ENCODE assay signal across 11 cellular contexts in the genomic region with DNA sequence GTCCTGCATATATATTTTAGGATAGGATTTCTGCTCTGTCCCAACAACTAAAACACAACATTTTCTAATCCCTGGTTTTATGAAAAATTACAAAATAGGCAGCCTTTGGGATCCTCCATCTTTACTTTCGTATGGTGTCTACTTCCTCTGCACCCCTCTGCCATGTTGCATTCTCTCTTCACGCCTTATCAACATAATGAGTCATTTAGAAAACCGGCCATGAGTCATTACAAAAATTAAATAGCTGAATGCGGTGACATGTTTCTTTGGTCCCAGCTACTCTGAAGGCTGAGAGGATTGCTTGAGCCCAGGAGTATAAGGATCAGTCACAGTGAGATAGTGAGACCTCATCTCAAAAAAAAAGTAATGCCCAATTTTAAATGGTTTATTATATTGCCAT.
DNase-seq lines count a peak whose midpoint lies in the region; ATAC-seq, FAIRE-seq and TF ChIP-seq lines count a peak whose summit lies in the region.
"Had no signal": no experiment of that assay in that cellular context is flagged by ENCODE, and none has a peak within 500 bp of the region (broad histone marks: within the 10 kb centered on the region; RNA-seq: fewer than 3 reads in every experiment).

No MANE protein-coding gene starts in this region.

- DNase-seq in LHCN-M2 (ENCODE audit: low read depth) (peak; percentile 59), hepatic stellate cell (ENCODE audit: low spot score) (peak; percentile 8), mesothelial cell of epicardium (ENCODE audit: low spot score in 2 of 2, unreplicated experiment in 2 of 2) (no peak), D721Med (ENCODE audit: insufficient read length, low spot score) (no peak)
- DNase-seq in activated CD4-positive, CD25-positive, alpha-beta regulatory T cell (lab: John Stamatoyannopoulos, UW): no peak
- DNase-seq in activated naive CD4-positive, alpha-beta T cell treated with anti-CD3 and anti-CD28 coated beads, Interleukin-2, amount 10 ng/mL, durations not matched to agents 7 days and 5 days: no peak
- DNase-seq: activated CD4-positive, alpha-beta T cell treated with anti-CD3 and anti-CD28 coated beads for 4 hours; left ventricle myocardium superior; NCI-H1105 had no signal

- POLR2A ChIA-PET in HEK293 (lab: Yijun Ruan, JAX): interaction anchor here (0.6 kb wide), 1 partner anchor 333 kb away, joined by 4 read pairs; no protein-coding TSS in a partner anchor

- CTCF ChIA-PET in HEK293 (lab: Yijun Ruan, JAX): no interaction called here
- CTCF ChIA-PET in activated naive CD4-positive, alpha-beta T cell treated with anti-CD3 and anti-CD28 coated beads, Interleukin-2, amount 10 ng/mL, durations not matched to agents 7 days and 5 days (lab: Charles Lee): no interaction called here

- H3K27ac Mint-ChIP-seq in activated naive CD4-positive, alpha-beta T cell treated with anti-CD3 and anti-CD28 coated beads, Interleukin-2, amount 10 ng/mL, durations not matched to agents 7 days and 5 days: no peak overlapping the region
- H3K27ac Mint-ChIP-seq in mesothelial cell of epicardium: no peak overlapping the region

- peaks cover 17% of the 10 kb centered on the region for H3K4me1 ChIP-seq in HEK293 (ENCODE audit: control insufficient read depth, insufficient read depth, low read length)

- TF ChIP-seq CTCF in HEK293 (tag by site-specific recombination; IDR thresholded peaks at IDR 0.05) (no peak), mesothelial cell of epicardium (IDR thresholded peaks at IDR 0.05; ENCODE audit: unreplicated experiment) (no peak), D721Med (IDR thresholded peaks at IDR 0.05; ENCODE audit: insufficient read depth, missing control alignments) (no peak)

- no peaks in the 10 kb centered on the region for H3K9me3 ChIP-seq in HEK293 (ENCODE audit: control insufficient read depth, insufficient read depth, low read depth, low read length)

- H3K9me3 Mint-ChIP-seq in activated naive CD4-positive, alpha-beta T cell treated with anti-CD3 and anti-CD28 coated beads, Interleukin-2, amount 10 ng/mL, durations not matched to agents 7 days and 5 days: no peaks in the 10 kb centered on the region
- no peaks in the 10 kb centered on the region for H3K9me3 Mint-ChIP-seq in mesothelial cell of epicardium

- no peak overlapping the region for H3K4me3 Mint-ChIP-seq in activated naive CD4-positive, alpha-beta T cell treated with anti-CD3 and anti-CD28 coated beads, Interleukin-2, amount 10 ng/mL, durations not matched to agents 7 days and 5 days
- no peak overlapping the region for H3K4me3 Mint-ChIP-seq in mesothelial cell of epicardium

- no peak overlapping the region for H3K27ac ChIP-seq in HEK293 (ENCODE audit: extremely low read depth, low read depth, low read length)

- peak; percentile 91 for ATAC-seq in GM18861 (IDR thresholded peaks at IDR 0.05; ENCODE audit: unreplicated experiment)
- ATAC-seq: left ventricle myocardium superior had no signal

- H3K36me3 Mint-ChIP-seq in activated naive CD4-positive, alpha-beta T cell treated with anti-CD3 and anti-CD28 coated beads, Interleukin-2, amount 10 ng/mL, durations not matched to agents 7 days and 5 days: no peaks in the 10 kb centered on the region
- no peaks in the 10 kb centered on the region for H3K36me3 Mint-ChIP-seq in mesothelial cell of epicardium

- H3K36me3 ChIP-seq in HEK293 (ENCODE audit: control insufficient read depth in 2 of 2, insufficient read depth in 1 of 2, low read length in 2 of 2): no peaks in the 10 kb centered on the region

- no peaks in the 10 kb centered on the region for H3K4me1 Mint-ChIP-seq in activated naive CD4-positive, alpha-beta T cell treated with anti-CD3 and anti-CD28 coated beads, Interleukin-2, amount 10 ng/mL, durations not matched to agents 7 days and 5 days
- H3K4me1 Mint-ChIP-seq in mesothelial cell of epicardium: peaks cover 30% of the 10 kb centered on the region

- H3K27me3 Mint-ChIP-seq in activated naive CD4-positive, alpha-beta T cell treated with anti-CD3 and anti-CD28 coated beads, Interleukin-2, amount 10 ng/mL, durations not matched to agents 7 days and 5 days: peaks cover 9% of the 10 kb centered on the region
- H3K27me3 Mint-ChIP-seq in mesothelial cell of epicardium (ENCODE audit: low read depth): peaks cover 13% of the 10 kb centered on the region

- H3K4me3 ChIP-seq in HEK293 (ENCODE audit: low read depth, low read length): no peak overlapping the region

- FAIRE-seq in D721Med (lab: Jason Lieb, UNC): no peak

TF ChIP-seq in HEK293, 187 proteins besides CTCF, POLR2A, EP300 and RAD21:
- TF ChIP-seq ZNF394 (tag by site-specific recombination; IDR thresholded peaks at IDR 0.05; ENCODE audit: borderline replicate concordance): peak; percentile 68
- 0 out of 2 replicates have a peak, but pooled peaks have one; percentile 12 for TF ChIP-seq ZNF660 (tag by site-specific recombination; IDR thresholded peaks at IDR 0.05)
- peak; percentile 55 for TF ChIP-seq ZNF629 (tag by site-specific recombination; IDR thresholded peaks at IDR 0.05)
- TF ChIP-seq ZNF677 (tag by site-specific recombination; IDR thresholded peaks at IDR 0.05): peak; percentile 87
- TF ChIP-seq ZIC2 (tag by site-specific recombination; IDR thresholded peaks at IDR 0.05): no peak
- TF ChIP-seq, protein P1, sequence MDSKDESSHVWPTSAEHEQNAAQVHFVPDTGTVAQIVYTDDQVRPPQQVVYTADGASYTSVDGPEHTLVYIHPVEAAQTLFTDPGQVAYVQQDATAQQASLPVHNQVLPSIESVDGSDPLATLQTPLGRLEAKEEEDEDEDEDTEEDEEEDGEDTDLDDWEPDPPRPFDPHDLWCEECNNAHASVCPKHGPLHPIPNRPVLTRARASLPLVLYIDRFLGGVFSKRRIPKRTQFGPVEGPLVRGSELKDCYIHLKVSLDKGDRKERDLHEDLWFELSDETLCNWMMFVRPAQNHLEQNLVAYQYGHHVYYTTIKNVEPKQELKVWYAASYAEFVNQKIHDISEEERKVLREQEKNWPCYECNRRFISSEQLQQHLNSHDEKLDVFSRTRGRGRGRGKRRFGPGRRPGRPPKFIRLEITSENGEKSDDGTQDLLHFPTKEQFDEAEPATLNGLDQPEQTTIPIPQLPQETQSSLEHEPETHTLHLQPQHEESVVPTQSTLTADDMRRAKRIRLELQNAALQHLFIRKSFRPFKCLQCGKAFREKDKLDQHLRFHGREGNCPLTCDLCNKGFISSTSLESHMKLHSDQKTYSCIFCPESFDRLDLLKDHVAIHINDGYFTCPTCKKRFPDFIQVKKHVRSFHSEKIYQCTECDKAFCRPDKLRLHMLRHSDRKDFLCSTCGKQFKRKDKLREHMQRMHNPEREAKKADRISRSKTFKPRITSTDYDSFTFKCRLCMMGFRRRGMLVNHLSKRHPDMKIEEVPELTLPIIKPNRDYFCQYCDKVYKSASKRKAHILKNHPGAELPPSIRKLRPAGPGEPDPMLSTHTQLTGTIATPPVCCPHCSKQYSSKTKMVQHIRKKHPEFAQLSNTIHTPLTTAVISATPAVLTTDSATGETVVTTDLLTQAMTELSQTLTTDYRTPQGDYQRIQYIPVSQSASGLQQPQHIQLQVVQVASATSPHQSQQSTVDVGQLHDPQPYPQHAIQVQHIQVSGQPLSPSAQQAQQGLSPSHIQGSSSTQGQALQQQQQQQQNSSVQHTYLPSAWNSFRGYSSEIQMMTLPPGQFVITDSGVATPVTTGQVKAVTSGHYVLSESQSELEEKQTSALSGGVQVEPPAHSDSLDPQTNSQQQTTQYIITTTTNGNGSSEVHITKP (tag by site-specific recombination; IDR thresholded peaks at IDR 0.05): peak; percentile 55
- TF ChIP-seq ZNF214 (tag by site-specific recombination; IDR thresholded peaks at IDR 0.05; ENCODE audit: borderline replicate concordance): no peak
- TF ChIP-seq, protein P2, sequence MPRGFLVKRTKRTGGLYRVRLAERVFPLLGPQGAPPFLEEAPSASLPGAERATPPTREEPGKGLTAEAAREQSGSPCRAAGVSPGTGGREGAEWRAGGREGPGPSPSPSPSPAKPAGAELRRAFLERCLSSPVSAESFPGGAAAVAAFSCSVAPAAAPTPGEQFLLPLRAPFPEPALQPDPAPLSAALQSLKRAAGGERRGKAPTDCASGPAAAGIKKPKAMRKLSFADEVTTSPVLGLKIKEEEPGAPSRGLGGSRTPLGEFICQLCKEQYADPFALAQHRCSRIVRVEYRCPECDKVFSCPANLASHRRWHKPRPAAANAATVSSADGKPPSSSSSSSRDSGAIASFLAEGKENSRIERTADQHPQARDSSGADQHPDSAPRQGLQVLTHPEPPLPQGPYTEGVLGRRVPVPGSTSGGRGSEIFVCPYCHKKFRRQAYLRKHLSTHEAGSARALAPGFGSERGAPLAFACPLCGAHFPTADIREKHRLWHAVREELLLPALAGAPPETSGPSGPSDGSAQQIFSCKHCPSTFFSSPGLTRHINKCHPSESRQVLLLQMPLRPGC (tag by site-specific recombination; IDR thresholded peaks at IDR 0.05): peak; percentile 35; the same call in 1 of the 2 replicates
- no peak for TF ChIP-seq ZNF792 (tag by site-specific recombination; IDR thresholded peaks at IDR 0.05)
- TF ChIP-seq, protein P3, sequence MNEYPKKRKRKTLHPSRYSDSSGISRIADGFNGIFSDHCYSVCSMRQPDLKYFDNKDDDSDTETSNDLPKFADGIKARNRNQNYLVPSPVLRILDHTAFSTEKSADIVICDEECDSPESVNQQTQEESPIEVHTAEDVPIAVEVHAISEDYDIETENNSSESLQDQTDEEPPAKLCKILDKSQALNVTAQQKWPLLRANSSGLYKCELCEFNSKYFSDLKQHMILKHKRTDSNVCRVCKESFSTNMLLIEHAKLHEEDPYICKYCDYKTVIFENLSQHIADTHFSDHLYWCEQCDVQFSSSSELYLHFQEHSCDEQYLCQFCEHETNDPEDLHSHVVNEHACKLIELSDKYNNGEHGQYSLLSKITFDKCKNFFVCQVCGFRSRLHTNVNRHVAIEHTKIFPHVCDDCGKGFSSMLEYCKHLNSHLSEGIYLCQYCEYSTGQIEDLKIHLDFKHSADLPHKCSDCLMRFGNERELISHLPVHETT (tag by site-specific recombination; IDR thresholded peaks at IDR 0.05): 0 out of 2 replicates have a peak, but pooled peaks have one; percentile 30

Comparison
In these comparisons a context has a peak if more than half of its experiments do, and no peak if none do; other contexts are left out.
1. DNase-seq: peak in LHCN-M2 (single experiment) and hepatic stellate cell (single experiment); none in activated CD4-positive, CD25-positive, alpha-beta regulatory T cell (0 of 4), activated naive CD4-positive, alpha-beta T cell treated with anti-CD3 and anti-CD28 coated beads, Interleukin-2, amount 10 ng/mL, durations not matched to agents 7 days and 5 days (single experiment), mesothelial cell of epicardium (0 of 2) and D721Med (single experiment).